ENCODE assay signal across 2 cellular contexts in the genomic region with DNA sequence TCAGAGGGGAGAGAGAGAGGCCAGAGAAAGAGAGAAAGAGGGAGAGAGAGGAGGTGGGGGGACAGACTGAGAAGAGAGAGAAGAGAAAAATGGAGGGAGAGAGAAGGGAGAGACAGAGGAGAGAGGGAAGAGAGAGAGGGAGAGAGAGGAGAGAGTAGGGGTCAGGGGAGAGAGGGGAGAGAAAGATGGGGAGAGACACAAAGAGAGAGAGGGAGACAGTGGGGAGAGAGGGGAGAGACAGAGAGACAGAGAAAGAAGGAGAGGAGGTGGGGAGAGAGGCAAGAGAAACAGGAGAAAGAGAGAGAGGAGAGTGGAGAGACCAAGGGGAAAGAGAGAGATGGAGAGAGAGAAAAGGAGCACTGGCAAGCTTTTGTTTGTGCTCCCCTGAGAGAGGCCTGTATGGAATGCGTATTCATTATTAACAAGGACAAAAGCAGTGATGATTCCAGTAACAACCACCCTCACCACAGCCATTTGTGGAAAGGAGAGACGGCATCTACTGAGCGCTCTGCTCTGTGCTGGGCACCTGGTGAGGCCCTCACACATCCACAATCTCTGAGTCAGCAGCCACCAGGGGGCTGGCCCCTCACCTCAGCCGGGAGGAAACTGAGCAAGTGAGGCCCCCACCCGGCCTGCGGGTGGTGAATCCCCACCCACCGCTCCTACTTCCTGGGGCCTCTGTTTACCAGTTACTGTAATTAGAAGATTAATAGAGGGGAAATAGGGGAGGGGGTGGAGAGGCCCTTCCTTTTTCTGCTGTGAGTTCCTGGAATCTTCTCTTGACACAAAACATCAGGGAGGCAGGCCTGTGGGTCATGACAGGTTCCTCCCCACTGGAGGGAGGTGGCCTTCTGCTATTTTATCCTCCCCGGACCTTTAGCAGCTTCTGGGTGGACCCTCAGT.
TF ChIP-seq lines count a peak whose summit lies in the region.

No MANE protein-coding gene starts in this region.

TF ChIP-seq in GM23338, 12 proteins besides CTCF, POLR2A, EP300 and RAD21 (continued from another document and continues in another):
- TF ChIP-seq, protein P1, sequence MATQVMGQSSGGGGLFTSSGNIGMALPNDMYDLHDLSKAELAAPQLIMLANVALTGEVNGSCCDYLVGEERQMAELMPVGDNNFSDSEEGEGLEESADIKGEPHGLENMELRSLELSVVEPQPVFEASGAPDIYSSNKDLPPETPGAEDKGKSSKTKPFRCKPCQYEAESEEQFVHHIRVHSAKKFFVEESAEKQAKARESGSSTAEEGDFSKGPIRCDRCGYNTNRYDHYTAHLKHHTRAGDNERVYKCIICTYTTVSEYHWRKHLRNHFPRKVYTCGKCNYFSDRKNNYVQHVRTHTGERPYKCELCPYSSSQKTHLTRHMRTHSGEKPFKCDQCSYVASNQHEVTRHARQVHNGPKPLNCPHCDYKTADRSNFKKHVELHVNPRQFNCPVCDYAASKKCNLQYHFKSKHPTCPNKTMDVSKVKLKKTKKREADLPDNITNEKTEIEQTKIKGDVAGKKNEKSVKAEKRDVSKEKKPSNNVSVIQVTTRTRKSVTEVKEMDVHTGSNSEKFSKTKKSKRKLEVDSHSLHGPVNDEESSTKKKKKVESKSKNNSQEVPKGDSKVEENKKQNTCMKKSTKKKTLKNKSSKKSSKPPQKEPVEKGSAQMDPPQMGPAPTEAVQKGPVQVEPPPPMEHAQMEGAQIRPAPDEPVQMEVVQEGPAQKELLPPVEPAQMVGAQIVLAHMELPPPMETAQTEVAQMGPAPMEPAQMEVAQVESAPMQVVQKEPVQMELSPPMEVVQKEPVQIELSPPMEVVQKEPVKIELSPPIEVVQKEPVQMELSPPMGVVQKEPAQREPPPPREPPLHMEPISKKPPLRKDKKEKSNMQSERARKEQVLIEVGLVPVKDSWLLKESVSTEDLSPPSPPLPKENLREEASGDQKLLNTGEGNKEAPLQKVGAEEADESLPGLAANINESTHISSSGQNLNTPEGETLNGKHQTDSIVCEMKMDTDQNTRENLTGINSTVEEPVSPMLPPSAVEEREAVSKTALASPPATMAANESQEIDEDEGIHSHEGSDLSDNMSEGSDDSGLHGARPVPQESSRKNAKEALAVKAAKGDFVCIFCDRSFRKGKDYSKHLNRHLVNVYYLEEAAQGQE (IDR thresholded peaks at IDR 0.05; ENCODE audit: unreplicated experiment) = no peak
- peak; percentile 34; the same call in 1 of the 2 replicates for TF ChIP-seq NANOG (IDR thresholded peaks at IDR 0.05; ENCODE audit: borderline replicate concordance)
- TF ChIP-seq, protein P2, sequence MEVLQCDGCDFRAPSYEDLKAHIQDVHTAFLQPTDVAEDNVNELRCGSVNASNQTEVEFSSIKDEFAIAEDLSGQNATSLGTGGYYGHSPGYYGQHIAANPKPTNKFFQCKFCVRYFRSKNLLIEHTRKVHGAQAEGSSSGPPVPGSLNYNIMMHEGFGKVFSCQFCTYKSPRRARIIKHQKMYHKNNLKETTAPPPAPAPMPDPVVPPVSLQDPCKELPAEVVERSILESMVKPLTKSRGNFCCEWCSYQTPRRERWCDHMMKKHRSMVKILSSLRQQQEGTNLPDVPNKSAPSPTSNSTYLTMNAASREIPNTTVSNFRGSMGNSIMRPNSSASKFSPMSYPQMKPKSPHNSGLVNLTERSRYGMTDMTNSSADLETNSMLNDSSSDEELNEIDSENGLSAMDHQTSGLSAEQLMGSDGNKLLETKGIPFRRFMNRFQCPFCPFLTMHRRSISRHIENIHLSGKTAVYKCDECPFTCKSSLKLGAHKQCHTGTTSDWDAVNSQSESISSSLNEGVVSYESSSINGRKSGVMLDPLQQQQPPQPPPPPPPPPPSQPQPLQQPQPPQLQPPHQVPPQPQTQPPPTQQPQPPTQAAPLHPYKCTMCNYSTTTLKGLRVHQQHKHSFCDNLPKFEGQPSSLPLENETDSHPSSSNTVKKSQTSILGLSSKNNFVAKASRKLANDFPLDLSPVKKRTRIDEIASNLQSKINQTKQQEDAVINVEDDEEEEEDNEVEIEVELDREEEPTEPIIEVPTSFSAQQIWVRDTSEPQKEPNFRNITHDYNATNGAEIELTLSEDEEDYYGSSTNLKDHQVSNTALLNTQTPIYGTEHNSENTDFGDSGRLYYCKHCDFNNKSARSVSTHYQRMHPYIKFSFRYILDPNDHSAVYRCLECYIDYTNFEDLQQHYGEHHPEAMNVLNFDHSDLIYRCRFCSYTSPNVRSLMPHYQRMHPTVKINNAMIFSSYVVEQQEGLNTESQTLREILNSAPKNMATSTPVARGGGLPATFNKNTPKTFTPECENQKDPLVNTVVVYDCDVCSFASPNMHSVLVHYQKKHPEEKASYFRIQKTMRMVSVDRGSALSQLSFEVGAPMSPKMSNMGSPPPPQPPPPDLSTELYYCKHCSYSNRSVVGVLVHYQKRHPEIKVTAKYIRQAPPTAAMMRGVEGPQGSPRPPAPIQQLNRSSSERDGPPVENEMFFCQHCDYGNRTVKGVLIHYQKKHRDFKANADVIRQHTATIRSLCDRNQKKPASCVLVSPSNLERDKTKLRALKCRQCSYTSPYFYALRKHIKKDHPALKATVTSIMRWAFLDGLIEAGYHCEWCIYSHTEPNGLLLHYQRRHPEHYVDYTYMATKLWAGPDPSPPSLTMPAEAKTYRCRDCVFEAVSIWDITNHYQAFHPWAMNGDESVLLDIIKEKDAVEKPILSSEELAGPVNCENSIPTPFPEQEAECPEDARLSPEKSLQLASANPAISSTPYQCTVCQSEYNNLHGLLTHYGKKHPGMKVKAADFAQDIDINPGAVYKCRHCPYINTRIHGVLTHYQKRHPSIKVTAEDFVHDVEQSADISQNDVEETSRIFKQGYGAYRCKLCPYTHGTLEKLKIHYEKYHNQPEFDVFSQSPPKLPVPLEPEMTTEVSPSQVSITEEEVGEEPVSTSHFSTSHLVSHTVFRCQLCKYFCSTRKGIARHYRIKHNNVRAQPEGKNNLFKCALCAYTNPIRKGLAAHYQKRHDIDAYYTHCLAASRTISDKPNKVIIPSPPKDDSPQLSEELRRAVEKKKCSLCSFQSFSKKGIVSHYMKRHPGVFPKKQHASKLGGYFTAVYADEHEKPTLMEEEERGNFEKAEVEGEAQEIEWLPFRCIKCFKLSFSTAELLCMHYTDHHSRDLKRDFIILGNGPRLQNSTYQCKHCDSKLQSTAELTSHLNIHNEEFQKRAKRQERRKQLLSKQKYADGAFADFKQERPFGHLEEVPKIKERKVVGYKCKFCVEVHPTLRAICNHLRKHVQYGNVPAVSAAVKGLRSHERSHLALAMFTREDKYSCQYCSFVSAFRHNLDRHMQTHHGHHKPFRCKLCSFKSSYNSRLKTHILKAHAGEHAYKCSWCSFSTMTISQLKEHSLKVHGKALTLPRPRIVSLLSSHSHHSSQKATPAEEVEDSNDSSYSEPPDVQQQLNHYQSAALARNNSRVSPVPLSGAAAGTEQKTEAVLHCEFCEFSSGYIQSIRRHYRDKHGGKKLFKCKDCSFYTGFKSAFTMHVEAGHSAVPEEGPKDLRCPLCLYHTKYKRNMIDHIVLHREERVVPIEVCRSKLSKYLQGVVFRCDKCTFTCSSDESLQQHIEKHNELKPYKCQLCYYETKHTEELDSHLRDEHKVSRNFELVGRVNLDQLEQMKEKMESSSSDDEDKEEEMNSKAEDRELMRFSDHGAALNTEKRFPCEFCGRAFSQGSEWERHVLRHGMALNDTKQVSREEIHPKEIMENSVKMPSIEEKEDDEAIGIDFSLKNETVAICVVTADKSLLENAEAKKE (CRISPR knock-in tag; IDR thresholded peaks at IDR 0.05) = 0 out of 2 replicates have a peak, but pooled peaks have one; percentile 19
- peak; percentile 36; the same call in 1 of the 2 replicates for TF ChIP-seq POLR2AphosphoS5 (IDR thresholded peaks at IDR 0.05; ENCODE audit: low read depth)
- TF ChIP-seq JUNB (IDR thresholded peaks at IDR 0.05; ENCODE audit: unreplicated experiment) = no peak
- no peak for TF ChIP-seq EZH2phosphoT487 (IDR thresholded peaks at IDR 0.05; ENCODE audit: unreplicated experiment)

TF ChIP-seq in WTC11, 78 proteins besides CTCF, POLR2A, EP300 and RAD21 (continued from another document and continues in another):
- no peak for TF ChIP-seq SMAD3 (CRISPR knock-in tag; IDR thresholded peaks at IDR 0.05; ENCODE audit: borderline replicate concordance)
- no peak for TF ChIP-seq ATF1 (CRISPR knock-in tag; IDR thresholded peaks at IDR 0.05)
- TF ChIP-seq ZNF396 (CRISPR knock-in tag; IDR thresholded peaks at IDR 0.05; ENCODE audit: borderline replicate concordance) = no peak
- TF ChIP-seq JUN (CRISPR knock-in tag; IDR thresholded peaks at IDR 0.05) = no peak
- TF ChIP-seq ELF4 (CRISPR knock-in tag; IDR thresholded peaks at IDR 0.05; ENCODE audit: low read depth) = no peak
- TF ChIP-seq, protein P3, sequence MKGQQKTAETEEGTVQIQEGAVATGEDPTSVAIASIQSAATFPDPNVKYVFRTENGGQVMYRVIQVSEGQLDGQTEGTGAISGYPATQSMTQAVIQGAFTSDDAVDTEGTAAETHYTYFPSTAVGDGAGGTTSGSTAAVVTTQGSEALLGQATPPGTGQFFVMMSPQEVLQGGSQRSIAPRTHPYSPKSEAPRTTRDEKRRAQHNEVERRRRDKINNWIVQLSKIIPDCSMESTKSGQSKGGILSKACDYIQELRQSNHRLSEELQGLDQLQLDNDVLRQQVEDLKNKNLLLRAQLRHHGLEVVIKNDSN (CRISPR knock-in tag; IDR thresholded peaks at IDR 0.05) = no peak; the same call in 1 of the 2 replicates
- TF ChIP-seq ZNF416 (CRISPR knock-in tag; IDR thresholded peaks at IDR 0.05) = no peak
- no peak for TF ChIP-seq IRF2 (CRISPR knock-in tag; IDR thresholded peaks at IDR 0.05; ENCODE audit: borderline replicate concordance, low read depth)
- TF ChIP-seq, protein P4, sequence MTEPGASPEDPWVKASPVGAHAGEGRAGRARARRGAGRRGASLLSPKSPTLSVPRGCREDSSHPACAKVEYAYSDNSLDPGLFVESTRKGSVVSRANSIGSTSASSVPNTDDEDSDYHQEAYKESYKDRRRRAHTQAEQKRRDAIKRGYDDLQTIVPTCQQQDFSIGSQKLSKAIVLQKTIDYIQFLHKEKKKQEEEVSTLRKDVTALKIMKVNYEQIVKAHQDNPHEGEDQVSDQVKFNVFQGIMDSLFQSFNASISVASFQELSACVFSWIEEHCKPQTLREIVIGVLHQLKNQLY (CRISPR knock-in tag; IDR thresholded peaks at IDR 0.05) = no peak
- no peak for TF ChIP-seq ESRRA (CRISPR knock-in tag; IDR thresholded peaks at IDR 0.05; ENCODE audit: borderline replicate concordance)
- TF ChIP-seq USF2 (CRISPR knock-in tag; IDR thresholded peaks at IDR 0.05) = no peak
- no peak for TF ChIP-seq RORB (CRISPR knock-in tag; IDR thresholded peaks at IDR 0.05)
- peak; percentile 42; the same call in 1 of the 2 replicates for TF ChIP-seq NFE2L1 (CRISPR knock-in tag; IDR thresholded peaks at IDR 0.05)
- TF ChIP-seq, protein P5, sequence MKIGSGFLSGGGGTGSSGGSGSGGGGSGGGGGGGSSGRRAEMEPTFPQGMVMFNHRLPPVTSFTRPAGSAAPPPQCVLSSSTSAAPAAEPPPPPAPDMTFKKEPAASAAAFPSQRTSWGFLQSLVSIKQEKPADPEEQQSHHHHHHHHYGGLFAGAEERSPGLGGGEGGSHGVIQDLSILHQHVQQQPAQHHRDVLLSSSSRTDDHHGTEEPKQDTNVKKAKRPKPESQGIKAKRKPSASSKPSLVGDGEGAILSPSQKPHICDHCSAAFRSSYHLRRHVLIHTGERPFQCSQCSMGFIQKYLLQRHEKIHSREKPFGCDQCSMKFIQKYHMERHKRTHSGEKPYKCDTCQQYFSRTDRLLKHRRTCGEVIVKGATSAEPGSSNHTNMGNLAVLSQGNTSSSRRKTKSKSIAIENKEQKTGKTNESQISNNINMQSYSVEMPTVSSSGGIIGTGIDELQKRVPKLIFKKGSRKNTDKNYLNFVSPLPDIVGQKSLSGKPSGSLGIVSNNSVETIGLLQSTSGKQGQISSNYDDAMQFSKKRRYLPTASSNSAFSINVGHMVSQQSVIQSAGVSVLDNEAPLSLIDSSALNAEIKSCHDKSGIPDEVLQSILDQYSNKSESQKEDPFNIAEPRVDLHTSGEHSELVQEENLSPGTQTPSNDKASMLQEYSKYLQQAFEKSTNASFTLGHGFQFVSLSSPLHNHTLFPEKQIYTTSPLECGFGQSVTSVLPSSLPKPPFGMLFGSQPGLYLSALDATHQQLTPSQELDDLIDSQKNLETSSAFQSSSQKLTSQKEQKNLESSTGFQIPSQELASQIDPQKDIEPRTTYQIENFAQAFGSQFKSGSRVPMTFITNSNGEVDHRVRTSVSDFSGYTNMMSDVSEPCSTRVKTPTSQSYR (CRISPR knock-in tag; IDR thresholded peaks at IDR 0.05) = no peak
- no peak for TF ChIP-seq NFYB (CRISPR knock-in tag; conservative IDR thresholded peaks at IDR 0.05; ENCODE audit: low read depth)
- peak; percentile 97 for TF ChIP-seq ZNF423 (CRISPR knock-in tag; IDR thresholded peaks at IDR 0.05)
- no peak for TF ChIP-seq GRHL2 (CRISPR knock-in tag; IDR thresholded peaks at IDR 0.05; ENCODE audit: insufficient replicate concordance, severe bottlenecking)
- TF ChIP-seq KAT7 (CRISPR knock-in tag; IDR thresholded peaks at IDR 0.05; ENCODE audit: borderline replicate concordance) = no peak
- TF ChIP-seq ZNF532 (CRISPR knock-in tag; IDR thresholded peaks at IDR 0.05; ENCODE audit: borderline replicate concordance) = no peak
- TF ChIP-seq CREB1 (CRISPR knock-in tag; IDR thresholded peaks at IDR 0.05) = no peak
